19 cellular contexts compared by ENCODE assay signal in the genomic region with DNA sequence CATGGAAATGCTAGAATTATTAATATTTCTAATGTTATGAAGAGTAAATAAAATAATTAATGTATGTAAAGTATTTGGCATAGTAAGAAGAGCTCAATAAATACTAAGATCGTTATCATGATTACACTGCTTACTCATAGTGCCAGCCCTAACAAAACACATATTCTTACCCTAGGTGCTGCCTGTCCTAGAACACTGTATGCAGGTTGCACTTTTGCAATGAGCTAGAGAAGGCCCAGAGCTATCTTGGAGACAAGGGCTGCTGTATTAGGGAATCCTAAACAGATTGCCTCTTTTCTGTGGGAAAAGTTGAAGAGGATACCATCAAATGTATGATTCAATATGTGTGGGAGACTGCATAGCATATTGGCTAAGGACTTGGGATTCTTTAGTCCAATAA. TPM values are rescaled to one million over a fixed set of nuclear protein-coding genes. Genes with fewer than 3 reads are reported as not detected.
DNase-seq lines count a peak whose midpoint lies in the region; ATAC-seq, FAIRE-seq and TF ChIP-seq lines count a peak whose summit lies in the region.
"Had no signal": no experiment of that assay in that cellular context is flagged by ENCODE, and none has a peak within 500 bp of the region (broad histone marks: within the 10 kb centered on the region; RNA-seq: fewer than 3 reads in every experiment).

No MANE protein-coding gene starts in this region.

- intact Hi-C loops in esophagus muscularis mucosa (cut with DNase I), result no loop called here

- TF ChIP-seq POLR2A in esophagus muscularis mucosa (IDR thresholded peaks at IDR 0.05; ENCODE audit: low read depth), result no peak

- H3K4me1 ChIP-seq in esophagus muscularis mucosa, result no peaks in the 10 kb centered on the region
- H3K4me1 ChIP-seq: BE2C had no signal

- TF ChIP-seq CTCF in bronchial epithelial cell (IDR thresholded peaks at IDR 0.05; ENCODE audit: insufficient read depth, low read length, severe bottlenecking) (no peak), esophagus muscularis mucosa (IDR thresholded peaks at IDR 0.05) (no peak)

- ATAC-seq in HG03159 (IDR thresholded peaks at IDR 0.05; ENCODE audit: unreplicated experiment), result no peak
- ATAC-seq in GM21576 (IDR thresholded peaks at IDR 0.05; ENCODE audit: unreplicated experiment), result no peak
- ATAC-seq: HepG2 had no signal

- H3K4me3 ChIP-seq in bronchial epithelial cell (ENCODE audit: low read depth, low read length) (no peak overlapping the region), esophagus muscularis mucosa (no peak overlapping the region)

- peak; percentile 8 for DNase-seq in ELR (ENCODE audit: low read depth)
- peak; percentile 39 for DNase-seq in M059J (ENCODE audit: low read depth)
- DNase-seq in bronchial epithelial cell (ENCODE audit: low read depth), result peak; percentile 13
- DNase-seq in esophagus muscularis mucosa (ENCODE audit: extremely low spot score), result no peak
- DNase-seq in RKO (ENCODE audit: low spot score), result no peak
- DNase-seq: BE2C; CD4-positive, alpha-beta memory T cell; COR-L47; DMS153; DMS79 treated with DMSO at 0.1 percent for 48 hours; GF-D8; H9 had no signal

- WGBS in esophagus muscularis mucosa, result 44% methylated on average over 1 of the region's 1 CpG

- no peaks in the 10 kb centered on the region for H3K36me3 ChIP-seq in bronchial epithelial cell (ENCODE audit: control insufficient read depth, insufficient read depth, low read length)
- H3K36me3 ChIP-seq in esophagus muscularis mucosa, result no peaks in the 10 kb centered on the region
- H3K36me3 ChIP-seq: BE2C had no signal

- H3K27me3 ChIP-seq in bronchial epithelial cell (ENCODE audit: control insufficient read depth, insufficient read depth, low read length), result no peaks in the 10 kb centered on the region
- H3K27me3 ChIP-seq in esophagus muscularis mucosa, result no peaks in the 10 kb centered on the region
- H3K27me3 ChIP-seq: BE2C had no signal

- no peaks in the 10 kb centered on the region for H3K9me3 ChIP-seq in esophagus muscularis mucosa
- H3K9me3 ChIP-seq: BE2C had no signal

- H3K27ac ChIP-seq in esophagus muscularis mucosa (replicated peaks in 1 of 4), result no peak overlapping the region
- H3K27ac ChIP-seq: C4-2B had no signal

- no peak for TF ChIP-seq EP300 in esophagus muscularis mucosa (IDR thresholded peaks at IDR 0.05)

- no peak for FAIRE-seq in bronchial epithelial cell (lab: Jason Lieb, UNC)
- FAIRE-seq: A204.1, D721Med, HepG2, HTR-8/SVneo had no signal

RNA-seq across cellular contexts. Expression of gene TMEM164, which starts 48.0 kb away (rescaled TPM):
- total RNA-seq in M059J (2014; rRNA removed; shearing (Covaris generic)), result 32.6 and 33.4 TPM in 2 replicates
- total RNA-seq in bronchial epithelial cell, result 16.4 and 20.3 TPM in 2 replicates
- 10 to 100 TPM in 3 of 4 donors, 1 to 10 TPM in 1; 8.2 to 13.4 (median 11.1) TPM for total RNA-seq in esophagus muscularis mucosa

Comparison
In these comparisons a context has a peak if more than half of its experiments do, and no peak if none do; other contexts are left out.
1. DNase-seq: peak in ELR (single experiment), M059J (single experiment) and bronchial epithelial cell (single experiment); none in esophagus muscularis mucosa (single experiment) and RKO (single experiment).